In the genomic region with DNA sequence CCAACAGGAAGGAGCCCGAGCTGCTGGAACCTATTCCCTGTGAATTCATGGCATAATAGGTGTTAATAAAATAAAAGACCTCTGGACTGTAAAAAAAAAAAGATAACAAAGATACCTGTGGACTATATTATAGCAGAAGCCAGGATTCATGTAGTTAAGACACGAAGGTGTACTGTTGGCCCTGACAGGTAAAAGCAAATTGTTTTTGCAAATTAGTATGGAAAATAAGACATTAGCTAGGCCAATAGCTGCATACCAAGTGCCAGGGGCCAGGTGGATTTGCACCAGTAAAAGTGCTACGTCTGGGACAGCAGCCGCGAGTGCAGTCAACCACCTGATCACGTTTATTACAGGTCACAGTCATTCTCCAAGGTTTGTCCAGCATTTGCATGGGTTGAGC, we compare ENCODE assay signal across 24 cellular contexts. TPM values are rescaled to one million over a fixed set of nuclear protein-coding genes. Genes with fewer than 3 reads are reported as not detected.
"Had no signal": no experiment of that assay in that cellular context is flagged by ENCODE, and none has a peak within 500 bp of the region (broad histone marks: within the 10 kb centered on the region; RNA-seq: fewer than 3 reads in every experiment).

No MANE protein-coding gene starts in this region.

- FAIRE-seq: colon, endothelial cell of umbilical vein, keratinocyte had no signal

- H3K9me3 Mint-ChIP-seq: dendritic cell treated with granulocyte-macrophage colony-stimulating factor and Interleukin-4, amounts not matched to agents 40 ng/mL and 50 ng/mL, for 4 days; immature natural killer cell; naive thymus-derived CD4-positive, alpha-beta T cell; nephron; neural progenitor cell; stimulated activated effector memory CD8-positive, alpha-beta T cell treated with anti-CD3 and anti-CD28 coated beads, Interleukin-12 subunit alpha, Interleukin-12 subunit beta, amount 100 ng/mL, for 72 hours; type B pancreatic cell had no signal

- H3K36me3 ChIP-seq: esophagus squamous epithelium, neural progenitor cell, prostate gland, right atrium auricular region, tibial artery had no signal

- H3K27ac Mint-ChIP-seq: dendritic cell treated with granulocyte-macrophage colony-stimulating factor and Interleukin-4, amounts not matched to agents 40 ng/mL and 50 ng/mL, for 4 days; immature natural killer cell; naive thymus-derived CD4-positive, alpha-beta T cell; nephron; neural progenitor cell; stimulated activated effector memory CD8-positive, alpha-beta T cell treated with anti-CD3 and anti-CD28 coated beads, Interleukin-12 subunit alpha, Interleukin-12 subunit beta, amount 100 ng/mL, for 72 hours; type B pancreatic cell had no signal

- H2AFZ ChIP-seq: neural progenitor cell had no signal

- H3K4me3 Mint-ChIP-seq: dendritic cell treated with granulocyte-macrophage colony-stimulating factor and Interleukin-4, amounts not matched to agents 40 ng/mL and 50 ng/mL, for 4 days; immature natural killer cell; naive thymus-derived CD4-positive, alpha-beta T cell; nephron; neural progenitor cell; stimulated activated effector memory CD8-positive, alpha-beta T cell treated with anti-CD3 and anti-CD28 coated beads, Interleukin-12 subunit alpha, Interleukin-12 subunit beta, amount 100 ng/mL, for 72 hours; type B pancreatic cell had no signal

- H3K9ac ChIP-seq: neural progenitor cell had no signal

- H3K27ac ChIP-seq: esophagus squamous epithelium, neural progenitor cell, prostate gland, right atrium auricular region, skin epidermis, testis, tibial artery had no signal

- DNase-seq: effector CD8-positive, alpha-beta T cell; esophagus squamous epithelium; foreskin melanocyte; immature natural killer cell; mesenchymal stem cell; naive thymus-derived CD4-positive, alpha-beta T cell; stimulated activated CD4-positive, alpha-beta T cell treated with anti-CD3 and anti-CD28 coated beads, Interleukin-15, amount 100 ng/mL, for 24 hours; stimulated activated CD4-positive, alpha-beta T cell treated with anti-CD3 and anti-CD28 coated beads, Interleukin-4, amount 100 ng/mL, for 1 hour; stimulated activated naive CD4-positive, alpha-beta T cell treated with Interleukin-2 at 50 U/mL for 16 hours; testis had no signal

- H3K36me3 Mint-ChIP-seq: immature natural killer cell; naive thymus-derived CD4-positive, alpha-beta T cell; neural progenitor cell; stimulated activated effector memory CD8-positive, alpha-beta T cell treated with anti-CD3 and anti-CD28 coated beads, Interleukin-12 subunit alpha, Interleukin-12 subunit beta, amount 100 ng/mL, for 72 hours; type B pancreatic cell had no signal

- H3K4me3 ChIP-seq: esophagus squamous epithelium, neural progenitor cell, prostate gland, right atrium auricular region, skin epidermis, testis, tibial artery had no signal

- H3K4me1 ChIP-seq: neural progenitor cell, prostate gland, right atrium auricular region, testis, tibial artery had no signal

- H3K27me3 Mint-ChIP-seq: type B pancreatic cell had no signal

- H3K4me1 Mint-ChIP-seq: immature natural killer cell; naive thymus-derived CD4-positive, alpha-beta T cell; stimulated activated effector memory CD8-positive, alpha-beta T cell treated with anti-CD3 and anti-CD28 coated beads, Interleukin-12 subunit alpha, Interleukin-12 subunit beta, amount 100 ng/mL, for 72 hours had no signal

- H3K4me2 ChIP-seq: neural progenitor cell had no signal

- H3K27me3 ChIP-seq: neural progenitor cell, right atrium auricular region, testis had no signal

- H3K9me3 ChIP-seq: esophagus squamous epithelium, prostate gland, right atrium auricular region, testis, tibial artery had no signal

RNA-seq across cellular contexts. Expression of gene EXOC3L4, which starts 54.8 kb away (rescaled TPM):
- total RNA-seq: endothelial cell of umbilical vein; lung microvascular endothelial cell; naive thymus-derived CD4-positive, alpha-beta T cell; osteoblast had no signal
